ENCODE assay signal across 19 cellular contexts in genomic region chr7:111459065-111459756, GRCh38.
DNase-seq lines count a peak whose midpoint lies in the region; ATAC-seq and TF ChIP-seq lines count a peak whose summit lies in the region.
"Had no signal": no experiment of that assay in that cellular context is flagged by ENCODE, and none has a peak within 500 bp of the region (broad histone marks: within the 10 kb centered on the region; RNA-seq: fewer than 3 reads in every experiment).

No MANE protein-coding gene starts in this region.

- no peak overlapping the region for H3K27ac ChIP-seq in C4-2B

- DNase-seq in HEK293T (ENCODE audit: extremely low spot score) (no peak), adipocyte (ENCODE audit: low read depth) (no peak), fibroblast of the aortic adventitia (ENCODE audit: low read depth) (peak; percentile 16), Right ventricle myocardium superior (no peak), T-helper 17 cell (no peak), Calu3 (no peak)
- DNase-seq: 8988T; C1 segment of cervical spinal cord; CD4-positive, CD25-positive, alpha-beta regulatory T cell; CD8-positive, alpha-beta T cell; DMS53; DMS79 treated with DMSO at 0.1 percent for 48 hours; GF-D8; GOT3; H7; HFFc6 had no signal

- ATAC-seq in HG03045 (IDR thresholded peaks at IDR 0.05; ENCODE audit: unreplicated experiment) (no peak), Right ventricle myocardium superior (ENCODE audit: poor library complexity) (no peak), T-helper 17 cell (no peak)
- ATAC-seq: CD8-positive, alpha-beta T cell; HCT116 had no signal

- H3K4me1 Mint-ChIP-seq in T-helper 17 cell (no peaks in the 10 kb centered on the region), Calu3 (ENCODE audit: low read depth, unreplicated experiment) (no peaks in the 10 kb centered on the region)

- POLR2A ChIA-PET in HEK293T (lab: Yijun Ruan, JAX) = no interaction called here

- peak overlapping the region; percentile 60 for H3K9ac ChIP-seq in adipocyte (ENCODE audit: low read length)

- intact Hi-C loops in Right ventricle myocardium superior (cut with DNase I) (no loop called here), Calu3 (cut with micrococcal nuclease; ENCODE audit: unreplicated experiment) (no loop called here)

- TF ChIP-seq CTCF in C4-2B (conservative IDR thresholded peaks at IDR 0.05) (peak; percentile 9), fibroblast of the aortic adventitia (IDR thresholded peaks at IDR 0.05; ENCODE audit: insufficient read depth, low read length) (no peak), Calu3 (IDR thresholded peaks at IDR 0.05; ENCODE audit: unreplicated experiment) (no peak)

- H3K9me3 Mint-ChIP-seq in Calu3 (ENCODE audit: low read depth, unreplicated experiment) = no peaks in the 10 kb centered on the region
- H3K9me3 Mint-ChIP-seq: CD8-positive, alpha-beta T cell; HFFc6 had no signal

- H3K9me3 ChIP-seq in adipocyte (ENCODE audit: control insufficient read depth, low read length) (no peaks in the 10 kb centered on the region), T-helper 17 cell (ENCODE audit: control insufficient read depth, low read length, poor library complexity, severe bottlenecking) (no peaks in the 10 kb centered on the region)

- H3K36me3 Mint-ChIP-seq in T-helper 17 cell (ENCODE audit: low read depth) = peaks cover 2% of the 10 kb centered on the region
- H3K36me3 Mint-ChIP-seq in Calu3 (ENCODE audit: insufficient read depth, unreplicated experiment) = no peaks in the 10 kb centered on the region

- CTCF ChIA-PET in HEK293T (lab: Yijun Ruan, JAX) = no interaction called here
- CTCF ChIA-PET in Calu3 (lab: Charles Lee) = no interaction called here

- peaks cover 17% of the 10 kb centered on the region for H3K4me1 ChIP-seq in adipocyte (ENCODE audit: control insufficient read depth, insufficient read depth, low read length)

- no TSS peak for BruUV-seq in Calu3 (replicated peaks; lab: Mats Ljungman, UMichigan)

- H3K27ac Mint-ChIP-seq in T-helper 17 cell (no peak overlapping the region), Calu3 (ENCODE audit: unreplicated experiment) (no peak overlapping the region)
- H3K27ac Mint-ChIP-seq: CD4-positive, CD25-positive, alpha-beta regulatory T cell; CD8-positive, alpha-beta T cell; HFFc6 had no signal

- H3K27me3 Mint-ChIP-seq in T-helper 17 cell = no peaks in the 10 kb centered on the region
- H3K27me3 Mint-ChIP-seq in Calu3 (ENCODE audit: unreplicated experiment) = no peaks in the 10 kb centered on the region
- H3K27me3 Mint-ChIP-seq: CD4-positive, CD25-positive, alpha-beta regulatory T cell had no signal

- H3K36me3 ChIP-seq in adipocyte (ENCODE audit: control insufficient read depth, insufficient read depth, low read length, severe bottlenecking) = no peaks in the 10 kb centered on the region

- H3K4me3 ChIP-seq in adipocyte (ENCODE audit: low read length) (peak overlapping the region; percentile 54), fibroblast of the aortic adventitia (ENCODE audit: low read depth, low read length) (no peak overlapping the region)

- H3K4me3 Mint-ChIP-seq in T-helper 17 cell (no peak overlapping the region), Calu3 (ENCODE audit: low read depth, unreplicated experiment) (no peak overlapping the region)
- H3K4me3 Mint-ChIP-seq: CD4-positive, CD25-positive, alpha-beta regulatory T cell; CD8-positive, alpha-beta T cell; HFFc6 had no signal

- no peaks in the 10 kb centered on the region for H3K27me3 ChIP-seq in adipocyte (replicated peaks; ENCODE audit: control insufficient read depth, insufficient read depth, low read length)

TF ChIP-seq in HEK293T, 16 proteins besides CTCF, POLR2A, EP300 and RAD21:
- no peak for TF ChIP-seq FOXK2 (IDR thresholded peaks at IDR 0.05)
- peak; percentile 24; the same call in 1 of the 2 replicates for TF ChIP-seq PKNOX1 (IDR thresholded peaks at IDR 0.05)
